In genomic region chr7:70426249-70426880, GRCh38 we compare ENCODE assay signal across 19 cellular contexts.
DNase-seq lines count a peak whose midpoint lies in the region; ATAC-seq, FAIRE-seq and TF ChIP-seq lines count a peak whose summit lies in the region.
"Had no signal": no experiment of that assay in that cellular context is flagged by ENCODE, and none has a peak within 500 bp of the region (broad histone marks: within the 10 kb centered on the region; RNA-seq: fewer than 3 reads in every experiment).

No MANE protein-coding gene starts in this region.

- H3K4me3 ChIP-seq in GM12878 = no peak overlapping the region
- H3K4me3 ChIP-seq in WERI-Rb-1 (ENCODE audit: low read depth, low read length) = no peak overlapping the region
- H3K4me3 ChIP-seq in upper lobe of right lung = no peak overlapping the region
- H3K4me3 ChIP-seq: cardiac muscle cell, esophagus squamous epithelium, heart right ventricle, SJSA1 had no signal

- H3K36me3 ChIP-seq in GM12878 (ENCODE audit: control insufficient read depth in 2 of 2, insufficient read depth in 2 of 2, low read length in 1 of 2) (no peaks in the 10 kb centered on the region; a peak in 1 of 4 replicates), WERI-Rb-1 (no peaks in the 10 kb centered on the region), upper lobe of right lung (no peaks in the 10 kb centered on the region)
- H3K36me3 ChIP-seq: cardiac muscle cell, esophagus squamous epithelium, heart right ventricle, SJSA1 had no signal

- H3K27me3 ChIP-seq in GM12878 (replicated peaks in 1 of 2; ENCODE audit: control insufficient read depth in 2 of 2, insufficient read depth in 2 of 2, low read length in 1 of 2) (no peaks in the 10 kb centered on the region), WERI-Rb-1 (ENCODE audit: insufficient read depth, low read depth, severe bottlenecking) (no peaks in the 10 kb centered on the region), upper lobe of right lung (no peaks in the 10 kb centered on the region)
- H3K27me3 ChIP-seq: cardiac muscle cell, esophagus squamous epithelium, heart right ventricle, SJSA1 had no signal

- H3K27ac ChIP-seq in GM12878 (ENCODE audit: control insufficient read depth, insufficient read depth) = no peak overlapping the region
- H3K27ac ChIP-seq in WERI-Rb-1 = no peak overlapping the region
- no peak overlapping the region for H3K27ac ChIP-seq in upper lobe of right lung
- H3K27ac ChIP-seq: cardiac muscle cell, esophagus squamous epithelium, heart right ventricle, SJSA1 had no signal

- no peak for TF ChIP-seq POLR2A in GM12878 (IDR thresholded peaks at IDR 0.05; ENCODE audit: low read depth, low read length)

- no peaks in the 10 kb centered on the region for H4K20me1 ChIP-seq in GM12878 (ENCODE audit: control insufficient read depth, insufficient read depth)

- FAIRE-seq in GM12878 (lab: Jason Lieb, UNC) = no peak
- FAIRE-seq in RCC 7860 (lab: Jason Lieb, UNC) = no peak

- TF ChIP-seq CTCF in GM12878 (IDR thresholded peaks at IDR 0.05 in 2 of 3, conservative IDR thresholded peaks at IDR 0.05 in 1 of 3; ENCODE audit: control insufficient read depth in 2 of 3, extremely low read depth in 1 of 3, insufficient read depth in 1 of 3, low read depth in 3 of 3, low read length in 3 of 3) (no peak), WERI-Rb-1 (IDR thresholded peaks at IDR 0.05; ENCODE audit: low read depth, low read length) (no peak), upper lobe of right lung (IDR thresholded peaks at IDR 0.05) (no peak)

- H3K79me2 ChIP-seq in GM12878 (ENCODE audit: control insufficient read depth, insufficient read depth, low read length) = no peaks in the 10 kb centered on the region

- H3K9ac ChIP-seq in GM12878 (ENCODE audit: control insufficient read depth, insufficient read depth, low read length) = no peak overlapping the region

- peak overlapping the region; percentile 5; the same call in 1 of the 2 replicates for H3K4me2 ChIP-seq in GM12878 (ENCODE audit: control insufficient read depth, insufficient read depth)

- intact Hi-C loops in GM12878 (cut with micrococcal nuclease; ENCODE audit: unreplicated experiment) = loop anchor here (10.0 kb wide), 1 partner anchor 268 kb away; no protein-coding TSS in a partner anchor
- intact Hi-C loops in upper lobe of right lung (cut with DNase I) = no loop called here

- ATAC-seq in GM18502 (IDR thresholded peaks at IDR 0.05; ENCODE audit: poor library complexity, unreplicated experiment) (peak; percentile 85), GM21367 (IDR thresholded peaks at IDR 0.05; ENCODE audit: unreplicated experiment) (peak; percentile 51), HG03469 (IDR thresholded peaks at IDR 0.05; ENCODE audit: unreplicated experiment) (peak; percentile 55), GM12878 (peak; percentile 87), upper lobe of right lung (no peak)
- ATAC-seq: activated CD8-positive, alpha-beta T cell treated with anti-CD3 and anti-CD28 coated beads for 36 hours; activated naive CD8-positive, alpha-beta T cell treated with anti-CD3 and anti-CD28 coated beads, Interleukin-2, amount 50 U/mL, for 24 hours; heart right ventricle had no signal

- no peak for TF ChIP-seq EP300 in GM12878 (IDR thresholded peaks at IDR 0.05; ENCODE audit: borderline replicate concordance in 1 of 2, control insufficient read depth in 1 of 2, low read depth in 2 of 2, low read length in 2 of 2)

- 21% methylated on average over 12 of the region's 12 CpGs for WGBS in GM12878 (ENCODE audit: insufficient coverage, insufficient replicate concordance, low lambda C conversion rate, missing lambda C conversion rate)

- in situ Hi-C loops in GM12878 (cut with MboI) = no loop called here

- RAD21 ChIA-PET in GM12878 (lab: Charles Lee; ENCODE audit: unreplicated experiment) = interaction anchor here (1.0 kb wide), 1 partner anchor 13 kb away, joined by 3 read pairs; no protein-coding TSS in a partner anchor

- H3K9me3 ChIP-seq in GM12878 (replicated peaks; ENCODE audit: control insufficient read depth, insufficient read depth, low read length) (no peaks in the 10 kb centered on the region), WERI-Rb-1 (ENCODE audit: severe bottlenecking) (no peaks in the 10 kb centered on the region), upper lobe of right lung (no peaks in the 10 kb centered on the region)
- H3K9me3 ChIP-seq: esophagus squamous epithelium, heart right ventricle, SJSA1 had no signal

- no peak for DNase-seq in GM12878 (ENCODE audit: low read depth, low spot score)
- no peak for DNase-seq in RCC 7860 (ENCODE audit: low spot score)
- no peak for DNase-seq in WERI-Rb-1
- no peak for DNase-seq in DMS153 treated with DMSO at 0.1 percent for 48 hours (lab: John Stamatoyannopoulos, UW; ENCODE audit: unreplicated experiment)
- DNase-seq in upper lobe of right lung = no peak
- DNase-seq: activated CD8-positive, alpha-beta T cell treated with anti-CD3 and anti-CD28 coated beads for 36 hours; activated naive CD8-positive, alpha-beta T cell treated with anti-CD3 and anti-CD28 coated beads, Interleukin-2, amount 50 U/mL, for 24 hours; esophagus squamous epithelium; GF-D8; heart right ventricle; islet precursor cell; mesenchymal stem cell; NCI-H2171 treated with DMSO at 0.1 percent for 48 hours; nephron progenitor cell had no signal

- no peak overlapping the region for H2AFZ ChIP-seq in GM12878 (ENCODE audit: control insufficient read depth, low read depth, low read length)

- H3K4me1 ChIP-seq in GM12878 (ENCODE audit: control insufficient read depth, insufficient read depth, low read length) (no peaks in the 10 kb centered on the region), upper lobe of right lung (no peaks in the 10 kb centered on the region)
- H3K4me1 ChIP-seq: esophagus squamous epithelium, heart right ventricle, SJSA1 had no signal

- no peak for TF ChIP-seq RAD21 in GM12878 (IDR thresholded peaks at IDR 0.05; ENCODE audit: insufficient read depth, low read depth, low read length)

- POLR2A ChIA-PET in GM12878 (lab: Charles Lee) = interaction anchor here (1.1 kb wide), 1 partner anchor 10 kb away, joined by 3 read pairs; no protein-coding TSS in a partner anchor

- CTCF ChIA-PET in GM12878 (lab: Yijun Ruan, JAX) = interaction anchor here (1.5 to 1.6 kb wide), 3 partner anchors 9 to 272 kb away, joined by 4 read pairs; no protein-coding TSS in a partner anchor

- SMC1A ChIA-PET in GM12878 (lab: Charles Lee; ENCODE audit: uncharacterized antibody, unreplicated experiment) = interaction anchor here (1.0 to 1.5 kb wide), 7 partner anchors 10 to 272 kb away, joined by 3 to 4 read pairs (median 4); no protein-coding TSS in a partner anchor

- no TSS peak for BruUV-seq in GM12878 (replicated peaks; lab: Mats Ljungman, UMichigan)

TF ChIP-seq in GM12878, 131 proteins besides CTCF, POLR2A, EP300 and RAD21 (continues in another document):
- TF ChIP-seq PKNOX1 (IDR thresholded peaks at IDR 0.05) = peak; percentile 29; the same call in 1 of the 2 replicates
- TF ChIP-seq ATF7 (IDR thresholded peaks at IDR 0.05; ENCODE audit: low read depth) = 0 out of 2 replicates have a peak, but pooled peaks have one; percentile 43
- TF ChIP-seq SMARCA5 (IDR thresholded peaks at IDR 0.05) = no peak
- no peak for TF ChIP-seq RFX5 (IDR thresholded peaks at IDR 0.05; ENCODE audit: low read depth, low read length)
- no peak for TF ChIP-seq CUX1 (IDR thresholded peaks at IDR 0.05; ENCODE audit: insufficient replicate concordance, low read depth, low read length)
- TF ChIP-seq EGR1 (IDR thresholded peaks at IDR 0.05; ENCODE audit: borderline replicate concordance in 1 of 2, low read depth in 2 of 2, low read length in 2 of 2) = no peak
- TF ChIP-seq CHD4 (IDR thresholded peaks at IDR 0.05) = no peak
- TF ChIP-seq EED (IDR thresholded peaks at IDR 0.05; ENCODE audit: low read depth) = no peak
- no peak for TF ChIP-seq HDAC2 (IDR thresholded peaks at IDR 0.05)
